ENCODE assay signal across 1 cellular context in the genomic region with DNA sequence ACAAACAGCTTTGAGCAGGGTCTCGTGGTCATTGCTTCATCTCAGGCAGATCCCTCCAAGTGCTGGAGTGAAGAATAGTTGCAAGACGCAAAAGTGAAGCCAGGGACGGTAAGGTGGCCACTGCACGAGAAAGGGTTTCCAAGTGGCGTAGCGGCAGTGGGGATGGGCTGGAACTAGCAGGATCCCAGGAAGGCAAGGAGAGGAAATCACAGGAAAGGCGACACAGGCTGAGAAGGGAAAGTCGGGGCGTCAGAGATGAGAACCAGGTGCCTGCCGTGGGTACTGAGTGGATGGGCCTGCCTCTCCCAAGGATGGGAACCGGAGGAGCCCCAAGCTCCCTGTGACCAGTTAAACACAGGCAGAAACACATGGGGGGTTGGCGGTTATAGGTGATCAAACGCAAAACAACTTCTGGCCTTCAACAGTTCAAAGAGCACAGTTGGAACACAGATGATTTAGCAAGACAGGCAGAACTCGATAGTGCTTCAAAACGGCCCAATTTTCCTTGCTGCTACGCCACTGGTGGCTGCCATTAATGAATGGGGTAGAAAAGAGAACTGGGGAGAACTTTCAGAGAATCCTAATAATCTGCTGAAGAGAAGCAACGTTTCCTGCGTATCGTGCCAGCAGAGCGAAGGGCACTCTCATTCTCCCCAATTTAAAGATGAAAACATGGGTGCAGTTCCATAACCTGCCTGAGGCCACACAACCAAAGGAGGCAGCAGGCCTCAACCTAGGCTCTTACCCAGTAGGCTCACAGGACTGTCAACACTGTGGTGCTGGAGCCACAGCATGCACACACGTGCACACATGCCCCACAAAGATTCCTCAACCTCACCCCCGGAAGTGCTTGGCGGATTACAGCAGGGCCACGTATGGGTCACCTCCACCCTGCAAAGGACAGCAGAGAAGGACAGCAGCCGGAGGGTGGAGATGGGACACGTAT.
TF ChIP-seq lines count a peak whose summit lies in the region.

No MANE protein-coding gene starts in this region.

TF ChIP-seq in K562, 482 proteins besides CTCF, POLR2A, EP300 and RAD21 (continued from another document):
- TF ChIP-seq, protein P1, sequence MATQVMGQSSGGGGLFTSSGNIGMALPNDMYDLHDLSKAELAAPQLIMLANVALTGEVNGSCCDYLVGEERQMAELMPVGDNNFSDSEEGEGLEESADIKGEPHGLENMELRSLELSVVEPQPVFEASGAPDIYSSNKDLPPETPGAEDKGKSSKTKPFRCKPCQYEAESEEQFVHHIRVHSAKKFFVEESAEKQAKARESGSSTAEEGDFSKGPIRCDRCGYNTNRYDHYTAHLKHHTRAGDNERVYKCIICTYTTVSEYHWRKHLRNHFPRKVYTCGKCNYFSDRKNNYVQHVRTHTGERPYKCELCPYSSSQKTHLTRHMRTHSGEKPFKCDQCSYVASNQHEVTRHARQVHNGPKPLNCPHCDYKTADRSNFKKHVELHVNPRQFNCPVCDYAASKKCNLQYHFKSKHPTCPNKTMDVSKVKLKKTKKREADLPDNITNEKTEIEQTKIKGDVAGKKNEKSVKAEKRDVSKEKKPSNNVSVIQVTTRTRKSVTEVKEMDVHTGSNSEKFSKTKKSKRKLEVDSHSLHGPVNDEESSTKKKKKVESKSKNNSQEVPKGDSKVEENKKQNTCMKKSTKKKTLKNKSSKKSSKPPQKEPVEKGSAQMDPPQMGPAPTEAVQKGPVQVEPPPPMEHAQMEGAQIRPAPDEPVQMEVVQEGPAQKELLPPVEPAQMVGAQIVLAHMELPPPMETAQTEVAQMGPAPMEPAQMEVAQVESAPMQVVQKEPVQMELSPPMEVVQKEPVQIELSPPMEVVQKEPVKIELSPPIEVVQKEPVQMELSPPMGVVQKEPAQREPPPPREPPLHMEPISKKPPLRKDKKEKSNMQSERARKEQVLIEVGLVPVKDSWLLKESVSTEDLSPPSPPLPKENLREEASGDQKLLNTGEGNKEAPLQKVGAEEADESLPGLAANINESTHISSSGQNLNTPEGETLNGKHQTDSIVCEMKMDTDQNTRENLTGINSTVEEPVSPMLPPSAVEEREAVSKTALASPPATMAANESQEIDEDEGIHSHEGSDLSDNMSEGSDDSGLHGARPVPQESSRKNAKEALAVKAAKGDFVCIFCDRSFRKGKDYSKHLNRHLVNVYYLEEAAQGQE (CRISPR knock-in tag; IDR thresholded peaks at IDR 0.05; ENCODE audit: low read depth): no peak
- TF ChIP-seq CBFA2T3 (IDR thresholded peaks at IDR 0.05): no peak
- no peak for TF ChIP-seq KDM4B (IDR thresholded peaks at IDR 0.05; ENCODE audit: borderline replicate concordance in 2 of 2, low read depth in 1 of 2)
- TF ChIP-seq ELF2 (CRISPR knock-in tag; IDR thresholded peaks at IDR 0.05): no peak
- TF ChIP-seq TAL1 (IDR thresholded peaks at IDR 0.05): no peak
- TF ChIP-seq, protein P2, sequence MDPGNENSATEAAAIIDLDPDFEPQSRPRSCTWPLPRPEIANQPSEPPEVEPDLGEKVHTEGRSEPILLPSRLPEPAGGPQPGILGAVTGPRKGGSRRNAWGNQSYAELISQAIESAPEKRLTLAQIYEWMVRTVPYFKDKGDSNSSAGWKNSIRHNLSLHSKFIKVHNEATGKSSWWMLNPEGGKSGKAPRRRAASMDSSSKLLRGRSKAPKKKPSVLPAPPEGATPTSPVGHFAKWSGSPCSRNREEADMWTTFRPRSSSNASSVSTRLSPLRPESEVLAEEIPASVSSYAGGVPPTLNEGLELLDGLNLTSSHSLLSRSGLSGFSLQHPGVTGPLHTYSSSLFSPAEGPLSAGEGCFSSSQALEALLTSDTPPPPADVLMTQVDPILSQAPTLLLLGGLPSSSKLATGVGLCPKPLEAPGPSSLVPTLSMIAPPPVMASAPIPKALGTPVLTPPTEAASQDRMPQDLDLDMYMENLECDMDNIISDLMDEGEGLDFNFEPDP (CRISPR knock-in tag; IDR thresholded peaks at IDR 0.05): no peak
- TF ChIP-seq ZKSCAN8 (CRISPR knock-in tag; IDR thresholded peaks at IDR 0.05): no peak
- no peak for TF ChIP-seq ZNF668 (CRISPR knock-in tag; IDR thresholded peaks at IDR 0.05)
- TF ChIP-seq HMGN3 (IDR thresholded peaks at IDR 0.05; ENCODE audit: borderline replicate concordance, extremely low read depth, insufficient read length, low read depth, low read length): no peak
- TF ChIP-seq NEUROD1 (IDR thresholded peaks at IDR 0.05; ENCODE audit: borderline replicate concordance, low read depth, low read length, partially characterized antibody): no peak
- TF ChIP-seq, protein P3, sequence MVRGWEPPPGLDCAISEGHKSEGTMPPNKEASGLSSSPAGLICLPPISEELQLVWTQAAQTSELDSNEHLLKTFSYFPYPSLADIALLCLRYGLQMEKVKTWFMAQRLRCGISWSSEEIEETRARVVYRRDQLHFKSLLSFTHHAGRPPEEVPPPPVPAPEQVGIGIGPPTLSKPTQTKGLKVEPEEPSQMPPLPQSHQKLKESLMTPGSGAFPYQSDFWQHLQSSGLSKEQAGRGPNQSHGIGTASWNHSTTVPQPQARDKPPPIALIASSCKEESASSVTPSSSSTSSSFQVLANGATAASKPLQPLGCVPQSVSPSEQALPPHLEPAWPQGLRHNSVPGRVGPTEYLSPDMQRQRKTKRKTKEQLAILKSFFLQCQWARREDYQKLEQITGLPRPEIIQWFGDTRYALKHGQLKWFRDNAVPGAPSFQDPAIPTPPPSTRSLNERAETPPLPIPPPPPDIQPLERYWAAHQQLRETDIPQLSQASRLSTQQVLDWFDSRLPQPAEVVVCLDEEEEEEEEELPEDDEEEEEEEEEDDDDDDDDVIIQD (CRISPR knock-in tag; IDR thresholded peaks at IDR 0.05): no peak
- TF ChIP-seq, protein P4, sequence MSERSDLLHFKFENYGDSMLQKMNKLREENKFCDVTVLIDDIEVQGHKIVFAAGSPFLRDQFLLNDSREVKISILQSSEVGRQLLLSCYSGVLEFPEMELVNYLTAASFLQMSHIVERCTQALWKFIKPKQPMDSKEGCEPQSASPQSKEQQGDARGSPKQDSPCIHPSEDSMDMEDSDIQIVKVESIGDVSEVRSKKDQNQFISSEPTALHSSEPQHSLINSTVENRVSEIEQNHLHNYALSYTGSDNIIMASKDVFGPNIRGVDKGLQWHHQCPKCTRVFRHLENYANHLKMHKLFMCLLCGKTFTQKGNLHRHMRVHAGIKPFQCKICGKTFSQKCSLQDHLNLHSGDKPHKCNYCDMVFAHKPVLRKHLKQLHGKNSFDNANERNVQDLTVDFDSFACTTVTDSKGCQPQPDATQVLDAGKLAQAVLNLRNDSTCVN (CRISPR knock-in tag; IDR thresholded peaks at IDR 0.05): no peak
- no peak for TF ChIP-seq FOXM1 (IDR thresholded peaks at IDR 0.05; ENCODE audit: low read depth)
- TF ChIP-seq FOXM1 (CRISPR knock-in tag; IDR thresholded peaks at IDR 0.05; ENCODE audit: low read depth): no peak
- TF ChIP-seq ETV6 (IDR thresholded peaks at IDR 0.05; ENCODE audit: borderline replicate concordance in 1 of 2, low read depth in 2 of 2, low read length in 1 of 2): no peak
- TF ChIP-seq ETV6 (CRISPR knock-in tag; IDR thresholded peaks at IDR 0.05; ENCODE audit: borderline replicate concordance): no peak
- no peak for TF ChIP-seq KDM1A (IDR thresholded peaks at IDR 0.05)
- no peak for TF ChIP-seq TCF3 (CRISPR knock-in tag; IDR thresholded peaks at IDR 0.05)
- no peak for TF ChIP-seq RNF2 (IDR thresholded peaks at IDR 0.05)
